Comparison of ENCODE assay signal across 20 cellular contexts in genomic region chr12:113266106-113266895, GRCh38. TPM values are rescaled to one million over a fixed set of nuclear protein-coding genes. Genes with fewer than 3 reads are reported as not detected.
A peak's percentile ranks its signal among the peaks of the same experiment; 100 is the strongest.
DNase-seq lines count a peak whose midpoint lies in the region; ATAC-seq and TF ChIP-seq lines count a peak whose summit lies in the region.
"Had no signal": no experiment of that assay in that cellular context is flagged by ENCODE, and none has a peak within 500 bp of the region (broad histone marks: within the 10 kb centered on the region; RNA-seq: fewer than 3 reads in every experiment).

No MANE protein-coding gene starts in this region.

- no peak overlapping the region for H3K4me3 Mint-ChIP-seq in activated CD4-positive, alpha-beta T cell treated with anti-CD3 and anti-CD28 coated beads, Interleukin-2, amount 10 ng/mL, durations not matched to agents 24 days and 14 days
- H3K4me3 Mint-ChIP-seq in stimulated activated naive CD8-positive, alpha-beta T cell treated with anti-CD3 and anti-CD28 coated beads, Interleukin-15, Interleukin-2, amounts not matched to agents 100 ng/mL and 50 ng/mL, for 24 hours, result no peak overlapping the region
- no peak overlapping the region for H3K4me3 Mint-ChIP-seq in stimulated activated naive CD8-positive, alpha-beta T cell treated with anti-CD3 and anti-CD28 coated beads, Interleukin-15, amount 100 ng/mL, for 72 hours
- H3K4me3 Mint-ChIP-seq in neural progenitor cell, result peak overlapping the region; percentile 27
- H3K4me3 Mint-ChIP-seq: B cell; CD4-positive, alpha-beta memory T cell had no signal

- H3K4me1 ChIP-seq in neural progenitor cell, result no peaks in the 10 kb centered on the region

- peaks cover 30% of the 10 kb centered on the region for H3K4me1 Mint-ChIP-seq in activated CD4-positive, alpha-beta T cell treated with anti-CD3 and anti-CD28 coated beads, Interleukin-2, amount 10 ng/mL, durations not matched to agents 24 days and 14 days
- peaks cover 28% of the 10 kb centered on the region for H3K4me1 Mint-ChIP-seq in stimulated activated naive CD8-positive, alpha-beta T cell treated with anti-CD3 and anti-CD28 coated beads, Interleukin-15, Interleukin-2, amounts not matched to agents 100 ng/mL and 50 ng/mL, for 24 hours (ENCODE audit: low read depth)
- H3K4me1 Mint-ChIP-seq in stimulated activated naive CD8-positive, alpha-beta T cell treated with anti-CD3 and anti-CD28 coated beads, Interleukin-15, amount 100 ng/mL, for 72 hours, result peaks cover 43% of the 10 kb centered on the region
- peaks cover 14% of the 10 kb centered on the region for H3K4me1 Mint-ChIP-seq in neural progenitor cell

- H3K4me2 ChIP-seq in neural progenitor cell, result no peak overlapping the region

- H2AFZ ChIP-seq in neural progenitor cell (replicated peaks), result no peak overlapping the region

- H3K9ac ChIP-seq in neural progenitor cell, result no peak overlapping the region

- no peaks in the 10 kb centered on the region for H3K27me3 Mint-ChIP-seq in activated CD4-positive, alpha-beta T cell treated with anti-CD3 and anti-CD28 coated beads, Interleukin-2, amount 10 ng/mL, durations not matched to agents 24 days and 14 days
- H3K27me3 Mint-ChIP-seq in stimulated activated naive CD8-positive, alpha-beta T cell treated with anti-CD3 and anti-CD28 coated beads, Interleukin-15, Interleukin-2, amounts not matched to agents 100 ng/mL and 50 ng/mL, for 24 hours, result no peaks in the 10 kb centered on the region
- H3K27me3 Mint-ChIP-seq in stimulated activated naive CD8-positive, alpha-beta T cell treated with anti-CD3 and anti-CD28 coated beads, Interleukin-15, amount 100 ng/mL, for 72 hours, result no peaks in the 10 kb centered on the region
- H3K27me3 Mint-ChIP-seq in neural progenitor cell (ENCODE audit: insufficient read depth, low read depth), result no peaks in the 10 kb centered on the region
- H3K27me3 Mint-ChIP-seq: B cell; CD4-positive, alpha-beta memory T cell had no signal

- no peaks in the 10 kb centered on the region for H3K9me3 ChIP-seq in neural progenitor cell (ENCODE audit: low read depth)

- H4K20me1 ChIP-seq in neural progenitor cell (ENCODE audit: low read depth), result no peaks in the 10 kb centered on the region

- no peaks in the 10 kb centered on the region for H3K27me3 ChIP-seq in neural progenitor cell

- intact Hi-C loops in activated CD4-positive, alpha-beta T cell treated with anti-CD3 and anti-CD28 coated beads, Interleukin-2, amount 10 ng/mL, durations not matched to agents 24 days and 14 days (cut with micrococcal nuclease), result no loop called here

- H3K36me3 Mint-ChIP-seq in activated CD4-positive, alpha-beta T cell treated with anti-CD3 and anti-CD28 coated beads, Interleukin-2, amount 10 ng/mL, durations not matched to agents 24 days and 14 days (ENCODE audit: low read depth), result peaks cover 42% of the 10 kb centered on the region
- H3K36me3 Mint-ChIP-seq in stimulated activated naive CD8-positive, alpha-beta T cell treated with anti-CD3 and anti-CD28 coated beads, Interleukin-15, Interleukin-2, amounts not matched to agents 100 ng/mL and 50 ng/mL, for 24 hours (ENCODE audit: low read depth), result peaks cover 48% of the 10 kb centered on the region
- H3K36me3 Mint-ChIP-seq in neural progenitor cell, result peaks cover 6% of the 10 kb centered on the region

- H3K4me3 ChIP-seq in neural progenitor cell, result no peak overlapping the region
- H3K4me3 ChIP-seq: K562 had no signal

- peak overlapping the region; percentile 32 for H3K27ac Mint-ChIP-seq in activated CD4-positive, alpha-beta T cell treated with anti-CD3 and anti-CD28 coated beads, Interleukin-2, amount 10 ng/mL, durations not matched to agents 24 days and 14 days
- H3K27ac Mint-ChIP-seq in stimulated activated naive CD8-positive, alpha-beta T cell treated with anti-CD3 and anti-CD28 coated beads, Interleukin-15, Interleukin-2, amounts not matched to agents 100 ng/mL and 50 ng/mL, for 24 hours, result peak overlapping the region; percentile 26
- no peak overlapping the region for H3K27ac Mint-ChIP-seq in stimulated activated naive CD8-positive, alpha-beta T cell treated with anti-CD3 and anti-CD28 coated beads, Interleukin-15, amount 100 ng/mL, for 72 hours
- H3K27ac Mint-ChIP-seq in neural progenitor cell, result no peak overlapping the region
- H3K27ac Mint-ChIP-seq: B cell had no signal

- H3K9me3 Mint-ChIP-seq in activated CD4-positive, alpha-beta T cell treated with anti-CD3 and anti-CD28 coated beads, Interleukin-2, amount 10 ng/mL, durations not matched to agents 24 days and 14 days, result no peaks in the 10 kb centered on the region
- H3K9me3 Mint-ChIP-seq in stimulated activated naive CD8-positive, alpha-beta T cell treated with anti-CD3 and anti-CD28 coated beads, Interleukin-15, Interleukin-2, amounts not matched to agents 100 ng/mL and 50 ng/mL, for 24 hours, result no peaks in the 10 kb centered on the region
- no peaks in the 10 kb centered on the region for H3K9me3 Mint-ChIP-seq in stimulated activated naive CD8-positive, alpha-beta T cell treated with anti-CD3 and anti-CD28 coated beads, Interleukin-15, amount 100 ng/mL, for 72 hours
- H3K9me3 Mint-ChIP-seq in neural progenitor cell, result no peaks in the 10 kb centered on the region
- H3K9me3 Mint-ChIP-seq: CD4-positive, alpha-beta memory T cell had no signal

- no peak for DNase-seq in activated CD4-positive, alpha-beta T cell treated with anti-CD3 and anti-CD28 coated beads, Interleukin-2, amount 10 ng/mL, durations not matched to agents 24 days and 14 days
- no peak for DNase-seq in activated CD4-positive, alpha-beta T cell treated with anti-CD3 and anti-CD28 coated beads for 4 hours
- no peak for DNase-seq in stimulated activated naive CD8-positive, alpha-beta T cell treated with anti-CD3 and anti-CD28 coated beads, Interleukin-15, amount 100 ng/mL, for 72 hours
- DNase-seq in neural progenitor cell (ENCODE audit: low spot score) (no peak), DMS153 (lab: John Stamatoyannopoulos, UW) (no peak), NCI-H1694 treated with DMSO at 0.1 percent for 48 hours (lab: John Stamatoyannopoulos, UW) (no peak), NCI-H2196 (lab: John Stamatoyannopoulos, UW; ENCODE audit: unreplicated experiment) (no peak)
- DNase-seq: Calu3; CD4-positive, alpha-beta memory T cell; DMS79; NCI-H1417 treated with DMSO at 0.1 percent for 48 hours; NCI-H2029; NCI-H2171 treated with DMSO at 0.1 percent for 48 hours; NCI-H748 treated with DMSO at 0.1 percent for 48 hours; RPMI8226 had no signal

- no peak for ATAC-seq in stimulated activated naive CD8-positive, alpha-beta T cell treated with anti-CD3 and anti-CD28 coated beads, Interleukin-15, amount 100 ng/mL, for 72 hours
- ATAC-seq: HCT116, K562 had no signal

- no peaks in the 10 kb centered on the region for H3K36me3 ChIP-seq in neural progenitor cell

- no peak overlapping the region for H3K27ac ChIP-seq in neural progenitor cell
- H3K27ac ChIP-seq: 22Rv1 had no signal

- H3K79me2 ChIP-seq in neural progenitor cell (ENCODE audit: low read depth), result no peaks in the 10 kb centered on the region

- H3F3A ChIP-seq in neural progenitor cell (ENCODE audit: low read depth), result no peaks in the 10 kb centered on the region

- TF ChIP-seq CTCF in neural progenitor cell (IDR thresholded peaks at IDR 0.05), result no peak

RNA-seq across cellular contexts. Expression of gene TPCN1, which starts 45.0 kb away (rescaled TPM):
- total RNA-seq in activated CD4-positive, alpha-beta T cell treated with anti-CD3 and anti-CD28 coated beads, Interleukin-2, amount 10 ng/mL, durations not matched to agents 24 days and 14 days, result 31.0 and 33.7 TPM in 2 replicates
- 12.2 and 19.1 TPM in 2 replicates for total RNA-seq in neural progenitor cell (ENCODE audit: low replicate concordance)

Comparison
In these comparisons a context has a peak if more than half of its experiments do, and no peak if none do; other contexts are left out.
1. H3K27ac Mint-ChIP-seq: peak in activated CD4-positive, alpha-beta T cell treated with anti-CD3 and anti-CD28 coated beads, Interleukin-2, amount 10 ng/mL, durations not matched to agents 24 days and 14 days (single experiment) and stimulated activated naive CD8-positive, alpha-beta T cell treated with anti-CD3 and anti-CD28 coated beads, Interleukin-15, Interleukin-2, amounts not matched to agents 100 ng/mL and 50 ng/mL, for 24 hours (single experiment); none in stimulated activated naive CD8-positive, alpha-beta T cell treated with anti-CD3 and anti-CD28 coated beads, Interleukin-15, amount 100 ng/mL, for 72 hours (0 of 2) and neural progenitor cell (single experiment).